ENCODE assay signal across 28 cellular contexts in the genomic region with DNA sequence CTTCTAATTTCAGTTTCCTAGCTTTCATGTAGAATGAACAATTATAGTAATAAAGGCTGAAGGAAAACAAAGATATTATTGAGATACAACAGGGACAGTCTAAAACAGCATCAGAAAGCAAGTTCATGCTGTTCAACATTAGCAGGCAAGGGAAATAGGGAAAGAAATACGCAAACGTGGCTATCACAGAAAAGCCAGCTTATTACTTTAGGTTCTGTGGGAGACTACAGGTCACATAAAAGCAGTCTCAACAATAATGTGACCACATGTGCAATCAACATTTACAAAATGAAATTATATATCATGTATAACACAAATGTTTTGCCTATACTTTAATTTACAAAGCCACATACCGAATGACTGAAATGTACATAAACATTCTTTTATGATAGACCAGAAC.
"Had no signal": no experiment of that assay in that cellular context is flagged by ENCODE, and none has a peak within 500 bp of the region (broad histone marks: within the 10 kb centered on the region; RNA-seq: fewer than 3 reads in every experiment).

No MANE protein-coding gene starts in this region.

- H3K4me1 Mint-ChIP-seq: central memory CD8-positive, alpha-beta T cell had no signal

- H2AFZ ChIP-seq: PC-9 had no signal

- H3K9ac ChIP-seq: KMS-11 had no signal

- H3K4me3 ChIP-seq: ascending aorta, cardiac muscle cell, PC-9 had no signal

- H3K9me3 ChIP-seq: ascending aorta had no signal

- H3K9me3 Mint-ChIP-seq: activated CD4-positive, alpha-beta T cell treated with anti-CD3 and anti-CD28 coated beads, Interleukin-2, amount 10 ng/mL, durations not matched to agents 24 days and 14 days; activated CD8-positive, alpha-beta T cell treated with anti-CD3 and anti-CD28 coated beads for 36 hours; activated naive CD4-positive, alpha-beta T cell treated with anti-CD3 and anti-CD28 coated beads, Interleukin-2, amount 50 U/mL, for 24 hours; activated naive CD8-positive, alpha-beta T cell treated with anti-CD3 and anti-CD28 coated beads, Interleukin-2, amount 10 ng/mL, durations not matched to agents 7 days and 5 days; activated T-cell treated with anti-CD3 and anti-CD28 coated beads, Interleukin-2, amount 50 U/mL, for 4 hours; activated T-helper 2 cell treated with anti-CD3 and anti-CD28 coated beads, Interferon-gamma antibody, Interleukin-2, Interleukin-4, amounts not matched to agents 10 μg/mL and 5 μg/mL and 100 μg/mL, durations not matched to agents 14 hours and 24 hours and 36 hours; central memory CD8-positive, alpha-beta T cell had no signal

- DNase-seq: activated CD4-positive, alpha-beta T cell treated with anti-CD3 and anti-CD28 coated beads, Interleukin-2, amount 10 ng/mL, durations not matched to agents 24 days and 14 days; activated CD4-positive, alpha-beta T cell treated with anti-CD3 and anti-CD28 coated beads, Interleukin-2, amount 50 U/mL, for 4 hours; activated CD8-positive, alpha-beta T cell treated with anti-CD3 and anti-CD28 coated beads for 36 hours; activated gamma-delta T cell; activated naive CD4-positive, alpha-beta T cell treated with Interleukin-2 at 50 U/mL for 16 hours; activated naive CD8-positive, alpha-beta T cell treated with anti-CD3 and anti-CD28 coated beads, Interleukin-2, amount 10 ng/mL, durations not matched to agents 7 days and 5 days; activated T-cell treated with anti-CD3 and anti-CD28 coated beads, Interleukin-2, amount 50 U/mL, for 4 hours; amygdala; NCI-H1092 treated with DMSO at 0.1 percent for 48 hours; NCI-H1436; NCI-H1694; NCI-H1930; NCI-H2081 treated with DMSO at 0.1 percent for 48 hours; NCI-H345; NCI-H524 treated with DMSO at 0.1 percent for 48 hours; PC-9; SIG-M5; SW 1271; T-helper 1 cell had no signal

- H3K4me2 ChIP-seq: KMS-11, PC-9 had no signal

- H3K27ac Mint-ChIP-seq: activated CD4-positive, alpha-beta T cell treated with anti-CD3 and anti-CD28 coated beads, Interleukin-2, amount 10 ng/mL, durations not matched to agents 24 days and 14 days; activated naive CD4-positive, alpha-beta T cell treated with anti-CD3 and anti-CD28 coated beads, Interleukin-2, amount 50 U/mL, for 24 hours; activated naive CD8-positive, alpha-beta T cell treated with anti-CD3 and anti-CD28 coated beads, Interleukin-2, amount 10 ng/mL, durations not matched to agents 7 days and 5 days had no signal

- H3K27ac ChIP-seq: ascending aorta, cardiac muscle cell, KMS-11, PC-9, RWPE1 had no signal

- H3K4me3 Mint-ChIP-seq: activated CD4-positive, alpha-beta T cell treated with anti-CD3 and anti-CD28 coated beads, Interleukin-2, amount 10 ng/mL, durations not matched to agents 24 days and 14 days; activated CD8-positive, alpha-beta T cell treated with anti-CD3 and anti-CD28 coated beads for 36 hours; activated naive CD4-positive, alpha-beta T cell treated with anti-CD3 and anti-CD28 coated beads, Interleukin-2, amount 50 U/mL, for 24 hours; activated naive CD8-positive, alpha-beta T cell treated with anti-CD3 and anti-CD28 coated beads, Interleukin-2, amount 10 ng/mL, durations not matched to agents 7 days and 5 days; activated T-cell treated with anti-CD3 and anti-CD28 coated beads, Interleukin-2, amount 50 U/mL, for 4 hours; central memory CD8-positive, alpha-beta T cell had no signal

- H3K27me3 ChIP-seq: ascending aorta, cardiac muscle cell had no signal

- H3K27me3 Mint-ChIP-seq: activated CD8-positive, alpha-beta T cell treated with anti-CD3 and anti-CD28 coated beads for 36 hours; activated naive CD4-positive, alpha-beta T cell treated with anti-CD3 and anti-CD28 coated beads, Interleukin-2, amount 50 U/mL, for 24 hours; activated naive CD8-positive, alpha-beta T cell treated with anti-CD3 and anti-CD28 coated beads, Interleukin-2, amount 10 ng/mL, durations not matched to agents 7 days and 5 days; central memory CD8-positive, alpha-beta T cell had no signal

- ATAC-seq: activated CD8-positive, alpha-beta T cell treated with anti-CD3 and anti-CD28 coated beads for 36 hours; activated T-cell treated with anti-CD3 and anti-CD28 coated beads, Interleukin-2, amount 50 U/mL, for 4 hours; Right ventricle myocardium inferior; SK-N-SH treated with all-trans-retinoic acid at 6 μM for 48 hours had no signal
